ENCODE assay signal across 12 cellular contexts in the genomic region with DNA sequence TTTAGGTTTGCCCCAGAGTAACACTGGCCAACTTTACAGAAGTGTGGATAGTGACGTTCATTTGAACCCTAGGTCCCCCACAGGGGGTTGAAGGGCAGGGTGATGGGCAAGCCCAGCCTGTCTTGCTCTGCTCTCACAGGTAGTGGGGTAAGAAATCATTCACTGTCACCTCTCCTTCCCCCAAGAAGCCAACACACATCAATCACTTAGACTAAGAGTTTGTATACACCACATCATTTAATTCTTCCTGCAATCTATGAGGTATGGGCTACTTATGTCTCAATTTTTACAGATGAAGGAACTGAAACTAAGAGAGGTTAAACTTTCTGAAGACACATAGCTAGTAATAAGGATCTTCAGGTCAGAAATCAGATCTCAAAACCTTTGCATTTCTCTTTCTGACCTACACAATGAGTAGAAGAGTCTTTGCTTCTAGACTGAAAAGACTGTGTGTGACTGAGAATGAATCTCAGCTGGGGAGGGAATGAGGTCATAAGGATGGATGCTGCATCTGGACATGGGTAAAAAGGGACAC.
DNase-seq lines count a peak whose midpoint lies in the region; ATAC-seq and TF ChIP-seq lines count a peak whose summit lies in the region.
"Had no signal": no experiment of that assay in that cellular context is flagged by ENCODE, and none has a peak within 500 bp of the region (broad histone marks: within the 10 kb centered on the region; RNA-seq: fewer than 3 reads in every experiment).

No MANE protein-coding gene starts in this region.

- H3K4me1 ChIP-seq in adrenal gland (replicated peaks in 1 of 2) (peaks cover 0 to under 1% of the 10 kb centered on the region in 2 donors), mucosa of descending colon (ENCODE audit: low read depth) (peaks cover 45% of the 10 kb centered on the region), smooth muscle cell (ENCODE audit: low read depth) (no peaks in the 10 kb centered on the region)
- H3K4me1 ChIP-seq: prostate gland had no signal

- H2AFZ ChIP-seq in smooth muscle cell (ENCODE audit: low read depth), result no peak overlapping the region

- no peak for TF ChIP-seq POLR2A in adrenal gland (IDR thresholded peaks at IDR 0.05)

- H4K20me1 ChIP-seq in smooth muscle cell (ENCODE audit: low read depth), result no peaks in the 10 kb centered on the region

- no peak overlapping the region for H3K27ac ChIP-seq in adrenal gland
- no peak overlapping the region for H3K27ac ChIP-seq in smooth muscle cell (ENCODE audit: low read depth)
- H3K27ac ChIP-seq: prostate gland had no signal

- no peak overlapping the region for H3K4me3 Mint-ChIP-seq in stimulated activated effector memory CD8-positive, alpha-beta T cell treated with anti-CD3 and anti-CD28 coated beads, Interleukin-12 subunit alpha, Interleukin-12 subunit beta, amount 100 ng/mL, for 72 hours

- no peaks in the 10 kb centered on the region for H3K36me3 ChIP-seq in adrenal gland (replicated peaks in 1 of 2)
- H3K36me3 ChIP-seq in mucosa of descending colon (ENCODE audit: low read depth), result no peaks in the 10 kb centered on the region
- no peaks in the 10 kb centered on the region for H3K36me3 ChIP-seq in smooth muscle cell (ENCODE audit: low read depth)
- H3K36me3 ChIP-seq: prostate gland had no signal

- H3K27me3 ChIP-seq in adrenal gland (no peaks in the 10 kb centered on the region), smooth muscle cell (ENCODE audit: low read depth) (peaks cover 6% of the 10 kb centered on the region)

- no peaks in the 10 kb centered on the region for H3K9me3 Mint-ChIP-seq in stimulated activated effector memory CD8-positive, alpha-beta T cell treated with anti-CD3 and anti-CD28 coated beads, Interleukin-12 subunit alpha, Interleukin-12 subunit beta, amount 100 ng/mL, for 72 hours

- no peak overlapping the region for H3K9ac ChIP-seq in smooth muscle cell (ENCODE audit: low read depth)

- H3K79me2 ChIP-seq in smooth muscle cell (ENCODE audit: low read depth), result no peaks in the 10 kb centered on the region

- TF ChIP-seq CTCF in adrenal gland (IDR thresholded peaks at IDR 0.05), result no peak
- TF ChIP-seq CTCF in mucosa of descending colon (IDR thresholded peaks at IDR 0.05), result no peak
- no peak for TF ChIP-seq CTCF in smooth muscle cell (IDR thresholded peaks at IDR 0.05; ENCODE audit: borderline replicate concordance, insufficient read depth, poor library complexity, severe bottlenecking)

- H3K9me3 ChIP-seq in adrenal gland (replicated peaks in 1 of 3), result no peaks in the 10 kb centered on the region
- no peaks in the 10 kb centered on the region for H3K9me3 ChIP-seq in mucosa of descending colon
- H3K9me3 ChIP-seq in smooth muscle cell (replicated peaks; ENCODE audit: low read depth), result no peaks in the 10 kb centered on the region
- H3K9me3 ChIP-seq: prostate gland had no signal

- H3F3A ChIP-seq in smooth muscle cell (ENCODE audit: low read depth), result no peaks in the 10 kb centered on the region

- H3K4me3 ChIP-seq in adrenal gland, result no peak overlapping the region
- no peak overlapping the region for H3K4me3 ChIP-seq in mucosa of descending colon
- no peak overlapping the region for H3K4me3 ChIP-seq in smooth muscle cell
- H3K4me3 ChIP-seq: prostate gland had no signal

- H3K4me2 ChIP-seq in smooth muscle cell, result no peak overlapping the region

- peaks cover 7% of the 10 kb centered on the region for H3K4me1 Mint-ChIP-seq in stimulated activated effector memory CD8-positive, alpha-beta T cell treated with anti-CD3 and anti-CD28 coated beads, Interleukin-12 subunit alpha, Interleukin-12 subunit beta, amount 100 ng/mL, for 72 hours

- WGBS in adrenal gland, 4 donors, result 45 to 81% (median 68%) methylated on average over 1 of the region's 1 CpG
- WGBS in smooth muscle cell (ENCODE audit: low lambda C conversion rate), result 83% methylated on average over 1 of the region's 1 CpG

- peak; percentile 14 to 49 for ATAC-seq in activated CD4-positive, CD25-positive, alpha-beta regulatory T cell treated with anti-CD3 and anti-CD28 coated beads, Interleukin-2, amount 50 U/mL, for 24 hours
- ATAC-seq in HG02610 (IDR thresholded peaks at IDR 0.05; ENCODE audit: unreplicated experiment), result peak; percentile 89
- peak; percentile 81 for ATAC-seq in HG03571 (IDR thresholded peaks at IDR 0.05; ENCODE audit: unreplicated experiment)
- ATAC-seq in stimulated activated effector memory CD8-positive, alpha-beta T cell treated with anti-CD3 and anti-CD28 coated beads, Interleukin-12 subunit alpha, Interleukin-12 subunit beta, amount 100 ng/mL, for 72 hours, result peak; percentile 47
- ATAC-seq in mucosa of descending colon, result no peak

- DNase-seq in activated CD4-positive, CD25-positive, alpha-beta regulatory T cell treated with anti-CD3 and anti-CD28 coated beads, Interleukin-2, amount 50 U/mL, for 72 hours, result no peak
- no peak for DNase-seq in stimulated activated effector memory CD8-positive, alpha-beta T cell treated with anti-CD3 and anti-CD28 coated beads, Interleukin-12 subunit alpha, Interleukin-12 subunit beta, amount 100 ng/mL, for 72 hours (ENCODE audit: low spot score in 2 of 2)
- DNase-seq in adrenal gland (no peak), mucosa of descending colon (no peak), smooth muscle cell (lab: John Stamatoyannopoulos, UW; ENCODE audit: unreplicated experiment) (no peak)
- DNase-seq: central memory CD4-positive, alpha-beta T cell; NCI-H526; stimulated activated naive CD4-positive, alpha-beta T cell had no signal

- intact Hi-C loops in adrenal gland (cut with DNase I) (no loop called here), mucosa of descending colon (cut with DNase I, micrococcal nuclease) (loop anchor here in 1 of 2 donors (5.0 kb wide), 1 partner anchor 41 kb away; no protein-coding TSS in a partner anchor)

- H3K27ac Mint-ChIP-seq in stimulated activated effector memory CD8-positive, alpha-beta T cell treated with anti-CD3 and anti-CD28 coated beads, Interleukin-12 subunit alpha, Interleukin-12 subunit beta, amount 100 ng/mL, for 72 hours, result no peak overlapping the region

- H3K36me3 Mint-ChIP-seq in stimulated activated effector memory CD8-positive, alpha-beta T cell treated with anti-CD3 and anti-CD28 coated beads, Interleukin-12 subunit alpha, Interleukin-12 subunit beta, amount 100 ng/mL, for 72 hours, result no peaks in the 10 kb centered on the region
